In genomic region chr16:3282103-3282746, GRCh38 we compare ENCODE assay signal across 8 cellular contexts. TPM values are rescaled to one million over a fixed set of nuclear protein-coding genes. Genes with fewer than 3 reads are reported as not detected.
A peak's percentile ranks its signal among the peaks of the same experiment; 100 is the strongest.
DNase-seq lines count a peak whose midpoint lies in the region; ATAC-seq, FAIRE-seq and TF ChIP-seq lines count a peak whose summit lies in the region.

No MANE protein-coding gene starts in this region.

- H3K4me1 Mint-ChIP-seq in CD4-positive, alpha-beta memory T cell, result peaks cover 18 to 45% (median 30%) of the 10 kb centered on the region in 4 donors
- H3K4me1 Mint-ChIP-seq in stimulated activated naive CD8-positive, alpha-beta T cell treated with anti-CD3 and anti-CD28 coated beads, Interleukin-15, Interleukin-2, amounts not matched to agents 100 ng/mL and 50 ng/mL, for 24 hours (ENCODE audit: low read depth), result peaks cover 41% of the 10 kb centered on the region

- FAIRE-seq in GM19239 (lab: Jason Lieb, UNC), result peak; percentile 70

- H3K9me3 Mint-ChIP-seq in CD4-positive, alpha-beta memory T cell, result peaks cover 0 to 20% (median 9%) of the 10 kb centered on the region in 8 donors
- H3K9me3 Mint-ChIP-seq in stimulated activated naive CD8-positive, alpha-beta T cell treated with anti-CD3 and anti-CD28 coated beads, Interleukin-15, Interleukin-2, amounts not matched to agents 100 ng/mL and 50 ng/mL, for 24 hours, result no peaks in the 10 kb centered on the region

- peak overlapping the region; percentile 84 to 99 (median 96) for H3K27ac Mint-ChIP-seq in CD4-positive, alpha-beta memory T cell
- peak overlapping the region; percentile 98 for H3K27ac Mint-ChIP-seq in stimulated activated naive CD8-positive, alpha-beta T cell treated with anti-CD3 and anti-CD28 coated beads, Interleukin-15, Interleukin-2, amounts not matched to agents 100 ng/mL and 50 ng/mL, for 24 hours

- DNase-seq in CD4-positive, alpha-beta memory T cell, result no peak
- DNase-seq in GM19239 (ENCODE audit: insufficient read length, low spot score) (no peak), NCI-H748 treated with DMSO at 0.1 percent for 48 hours (lab: John Stamatoyannopoulos, UW) (peak; percentile 64), astrocyte of the cerebellum (ENCODE audit: low read depth) (no peak), islet precursor cell (peak; percentile 90), activated gamma-delta T cell treated with Interleukin-2 at 50 U/mL for 16 hours (no peak)

- peak overlapping the region; percentile 92 to 96 (median 95) for H3K4me3 Mint-ChIP-seq in CD4-positive, alpha-beta memory T cell
- peak overlapping the region; percentile 93 for H3K4me3 Mint-ChIP-seq in stimulated activated naive CD8-positive, alpha-beta T cell treated with anti-CD3 and anti-CD28 coated beads, Interleukin-15, Interleukin-2, amounts not matched to agents 100 ng/mL and 50 ng/mL, for 24 hours

- intact Hi-C loops in CD4-positive, alpha-beta memory T cell (cut with micrococcal nuclease), result loop anchor here (1.0 to 5.0 kb wide), 3 partner anchors 18 to 100 kb away; partner anchors contain the start of gene ZNF200

- in situ Hi-C loops in astrocyte of the cerebellum (cut with HindIII; ENCODE audit: low sequenced_read_pairs), result no loop called here

- peak overlapping the region; percentile 87 for H3K27ac ChIP-seq in CD4-positive, alpha-beta memory T cell (ENCODE audit: low read depth, low read length)

- ATAC-seq in HG03159 (IDR thresholded peaks at IDR 0.05; ENCODE audit: unreplicated experiment), result peak; percentile 25

- H3K27me3 Mint-ChIP-seq in CD4-positive, alpha-beta memory T cell, result no peaks in the 10 kb centered on the region
- H3K27me3 Mint-ChIP-seq in stimulated activated naive CD8-positive, alpha-beta T cell treated with anti-CD3 and anti-CD28 coated beads, Interleukin-15, Interleukin-2, amounts not matched to agents 100 ng/mL and 50 ng/mL, for 24 hours, result no peaks in the 10 kb centered on the region

- H3K27me3 ChIP-seq in CD4-positive, alpha-beta memory T cell (ENCODE audit: insufficient read depth, low read length), result no peaks in the 10 kb centered on the region

- H3K4me1 ChIP-seq in CD4-positive, alpha-beta memory T cell (ENCODE audit: insufficient read depth, low read length), result peaks cover 27% of the 10 kb centered on the region

- CTCF ChIA-PET in CD4-positive, alpha-beta memory T cell (lab: Charles Lee; ENCODE audit: partially characterized antibody), result interaction anchor here (1.0 to 1.6 kb wide), 6 partner anchors 15 to 254 kb away, joined by 3 to 7 read pairs (median 3); partner anchors contain the start of genes TIGD7 and ZNF75A

- POLR2A ChIA-PET in CD4-positive, alpha-beta memory T cell (lab: Charles Lee; ENCODE audit: partially characterized antibody), result interaction anchor here (0.6 to 6.9 kb wide), 37 partner anchors 8 to 1950 kb away, joined by 3 to 80 read pairs (median 8); partner anchors contain the start of genes CLUAP1, CORO7, IL32 and NAA60

- H3K36me3 ChIP-seq in CD4-positive, alpha-beta memory T cell (ENCODE audit: insufficient read depth, low read length), result peaks cover 18% of the 10 kb centered on the region

- H3K36me3 Mint-ChIP-seq in CD4-positive, alpha-beta memory T cell, result peaks cover 31 to 40% of the 10 kb centered on the region in 2 donors
- peaks cover 34% of the 10 kb centered on the region for H3K36me3 Mint-ChIP-seq in stimulated activated naive CD8-positive, alpha-beta T cell treated with anti-CD3 and anti-CD28 coated beads, Interleukin-15, Interleukin-2, amounts not matched to agents 100 ng/mL and 50 ng/mL, for 24 hours (ENCODE audit: low read depth)

- peak overlapping the region; percentile 66 to 68 for H3K4me3 ChIP-seq in CD4-positive, alpha-beta memory T cell (ENCODE audit: low read length in 2 of 2)
- H3K4me3 ChIP-seq in astrocyte of the cerebellum (ENCODE audit: low read depth, low read length), result peak overlapping the region; percentile 95

- H3K9me3 ChIP-seq in CD4-positive, alpha-beta memory T cell (ENCODE audit: control insufficient read depth in 1 of 2, low read length in 2 of 2), result peaks cover 0 to 5% of the 10 kb centered on the region in 2 donors

- TF ChIP-seq CTCF in astrocyte of the cerebellum (IDR thresholded peaks at IDR 0.05; ENCODE audit: low read depth, low read length, missing control alignments), result no peak

RNA-seq across cellular contexts. Expression of gene ZNF263, which starts 1.1 kb away (rescaled TPM):
- 10 to 100 TPM; 44.0 to 45.1 TPM for total RNA-seq in CD4-positive, alpha-beta memory T cell
- 10 to 100 TPM; 29.3 to 37.8 TPM for polyA plus RNA-seq in CD4-positive, alpha-beta memory T cell

RNA-seq across cellular contexts. Expression of gene TIGD7, which starts 23.0 kb away (rescaled TPM):
- 10 to 100 TPM; 14.2 to 19.0 TPM for total RNA-seq in CD4-positive, alpha-beta memory T cell
- 1 to 10 TPM; 3.2 to 3.4 TPM for polyA plus RNA-seq in CD4-positive, alpha-beta memory T cell

RNA-seq across cellular contexts. Expression of gene ZNF75A, which starts 23.1 kb away (rescaled TPM):
- total RNA-seq in CD4-positive, alpha-beta memory T cell, result 10 to 100 TPM; 82.7 to 88.1 TPM
- polyA plus RNA-seq in CD4-positive, alpha-beta memory T cell, result 10 to 100 TPM; 10.8 to 24.5 TPM

RNA-seq across cellular contexts. Expression of gene MEFV, which starts 25.8 kb away (rescaled TPM):
- total RNA-seq in CD4-positive, alpha-beta memory T cell, result under 1 TPM; 0.35 to 0.42 TPM
- polyA plus RNA-seq in CD4-positive, alpha-beta memory T cell, result under 1 TPM in 1 of 2 donors, not detected in 1; 0.05 TPM

RNA-seq across cellular contexts. Expression of gene ZNF200, which starts 47.3 kb away (rescaled TPM):
- total RNA-seq in CD4-positive, alpha-beta memory T cell, result 10 to 100 TPM; 27.7 to 29.2 TPM
- polyA plus RNA-seq in CD4-positive, alpha-beta memory T cell, result 10 to 100 TPM in 1 of 2 donors, 1 to 10 TPM in 1; 6.7 to 11.6 TPM

Comparison
In these comparisons a context has a peak if more than half of its experiments do, and no peak if none do; other contexts are left out.
1. DNase-seq: peak in NCI-H748 treated with DMSO at 0.1 percent for 48 hours (single experiment) and islet precursor cell (single experiment); none in CD4-positive, alpha-beta memory T cell (0 of 5), GM19239 (single experiment), astrocyte of the cerebellum (single experiment) and activated gamma-delta T cell treated with Interleukin-2 at 50 U/mL for 16 hours (single experiment).